In genomic region chr10:81953420-81953819, GRCh38 we compare ENCODE assay signal across 19 cellular contexts.
DNase-seq lines count a peak whose midpoint lies in the region; ATAC-seq, FAIRE-seq and TF ChIP-seq lines count a peak whose summit lies in the region.
"Had no signal": no experiment of that assay in that cellular context is flagged by ENCODE, and none has a peak within 500 bp of the region (broad histone marks: within the 10 kb centered on the region; RNA-seq: fewer than 3 reads in every experiment).

No MANE protein-coding gene starts in this region.

- no peaks in the 10 kb centered on the region for H3K9me1 ChIP-seq in endothelial cell of umbilical vein (replicated peaks; ENCODE audit: control insufficient read depth, extremely low read depth, insufficient read depth, low read length)

- H3K4me1 ChIP-seq in endothelial cell of umbilical vein (ENCODE audit: control insufficient read depth, extremely low read depth, insufficient read depth, low read length), result peaks cover 15% of the 10 kb centered on the region

- CTCF ChIA-PET in endothelial cell of umbilical vein (lab: Charles Lee), result no interaction called here

- no peaks in the 10 kb centered on the region for H3K79me2 ChIP-seq in endothelial cell of umbilical vein (ENCODE audit: control insufficient read depth, insufficient read depth, low read length)

- H3K36me3 ChIP-seq in endothelial cell of umbilical vein (ENCODE audit: control insufficient read depth in 2 of 2, extremely low read depth in 1 of 2, insufficient read depth in 2 of 2, low read length in 2 of 2), result no peaks in the 10 kb centered on the region

- intact Hi-C loops in endothelial cell of umbilical vein (cut with micrococcal nuclease), result no loop called here

- peak overlapping the region; percentile 20 for H3K27ac ChIP-seq in endothelial cell of umbilical vein (ENCODE audit: insufficient read depth, low read depth, low read length)

- H4K20me1 ChIP-seq in endothelial cell of umbilical vein (replicated peaks; ENCODE audit: control insufficient read depth, extremely low read depth, insufficient read depth, low read length), result no peaks in the 10 kb centered on the region

- BruUV-seq in endothelial cell of umbilical vein (replicated peaks; lab: Mats Ljungman, UMichigan), result no TSS peak

- no peak for TF ChIP-seq POLR2A in endothelial cell of umbilical vein (IDR thresholded peaks at IDR 0.05; ENCODE audit: low read depth, low read length)

- DNase-seq in DMS53 treated with DMSO at 0.1 percent for 48 hours (lab: John Stamatoyannopoulos, UW; ENCODE audit: unreplicated experiment) (peak; percentile 19), astrocyte of the cerebellum (ENCODE audit: low read depth) (peak; percentile 33), endothelial cell of umbilical vein (ENCODE audit: low read depth, low spot score) (peak; percentile 73), stromal cell of bone marrow (ENCODE audit: low read depth) (peak; percentile 2), glomerular visceral epithelial cell (ENCODE audit: extremely low spot score) (no peak), NCI-H2081 (lab: John Stamatoyannopoulos, UW) (no peak)
- DNase-seq: C1 segment of cervical spinal cord; CD8-positive, alpha-beta memory T cell; KBM-7; MV-4-11; NCI-H1694 treated with DMSO at 0.1 percent for 48 hours; NCI-H226; NCI-H524; NCI-H82 had no signal

- H3K4me3 ChIP-seq in astrocyte of the cerebellum (ENCODE audit: low read depth, low read length) (no peak overlapping the region), endothelial cell of umbilical vein (replicated peaks in 1 of 3; ENCODE audit: insufficient read depth in 1 of 3, low read depth in 1 of 3, low read length in 3 of 3) (no peak overlapping the region)
- H3K4me3 ChIP-seq: GM12878, GM23338 had no signal

- TF ChIP-seq CTCF in astrocyte of the cerebellum (IDR thresholded peaks at IDR 0.05; ENCODE audit: low read depth, low read length, missing control alignments), result no peak
- no peak for TF ChIP-seq CTCF in endothelial cell of umbilical vein (IDR thresholded peaks at IDR 0.05; ENCODE audit: extremely low read depth in 1 of 2, insufficient read depth in 1 of 2, low read depth in 1 of 2, low read length in 2 of 2)

- no peak for ATAC-seq in HG03139 (IDR thresholded peaks at IDR 0.05; ENCODE audit: unreplicated experiment)
- ATAC-seq: GM12878, GM23338, HCT116, HepG2 had no signal

- H3K27me3 ChIP-seq in endothelial cell of umbilical vein (ENCODE audit: control insufficient read depth in 2 of 2, insufficient read depth in 2 of 2, low read length in 2 of 2), result no peaks in the 10 kb centered on the region

- dilution Hi-C loops in endothelial cell of umbilical vein (cut with MboI; ENCODE audit: extremely low pct_ligation_motif_present, low sequenced_read_pairs), result no loop called here

- POLR2A ChIA-PET in endothelial cell of umbilical vein (lab: Charles Lee), result no interaction called here

- H2AFZ ChIP-seq in endothelial cell of umbilical vein (ENCODE audit: low read depth, low read length), result no peak overlapping the region
- H2AFZ ChIP-seq: GM23338 had no signal

- in situ Hi-C loops in astrocyte of the cerebellum (cut with HindIII; ENCODE audit: low sequenced_read_pairs), result no loop called here

- peak overlapping the region; percentile 38 for H3K4me2 ChIP-seq in endothelial cell of umbilical vein (ENCODE audit: insufficient read depth, low read length)
- H3K4me2 ChIP-seq: GM23338 had no signal

- H3K9me3 ChIP-seq in endothelial cell of umbilical vein (replicated peaks; ENCODE audit: control insufficient read depth, insufficient read depth, low read length), result no peaks in the 10 kb centered on the region

- no peak overlapping the region for H3K9ac ChIP-seq in endothelial cell of umbilical vein (replicated peaks; ENCODE audit: extremely low read depth, insufficient read depth, low read length)

- peak; percentile 55 for FAIRE-seq in endothelial cell of umbilical vein (lab: Jason Lieb, UNC)
- FAIRE-seq: GM12878, HepG2 had no signal

TF ChIP-seq in endothelial cell of umbilical vein, 7 proteins besides CTCF, POLR2A, EP300 and RAD21:
- peak; percentile 51 for TF ChIP-seq JUN (IDR thresholded peaks at IDR 0.05; ENCODE audit: borderline replicate concordance, insufficient read depth, insufficient read length, low read depth)
- TF ChIP-seq FOS (IDR thresholded peaks at IDR 0.05; ENCODE audit: borderline replicate concordance, insufficient read depth, low read length), result peak; percentile 75
- TF ChIP-seq GATA2 (IDR thresholded peaks at IDR 0.05; ENCODE audit: insufficient read depth, insufficient read length, low read depth, low read length), result no peak

Comparison
In these comparisons a context has a peak if more than half of its experiments do, and no peak if none do; other contexts are left out.
1. DNase-seq: peak in DMS53 treated with DMSO at 0.1 percent for 48 hours (single experiment), astrocyte of the cerebellum (single experiment), endothelial cell of umbilical vein (single experiment) and stromal cell of bone marrow (single experiment); none in glomerular visceral epithelial cell (single experiment) and NCI-H2081 (0 of 2).